Comparison of ENCODE assay signal across 22 cellular contexts in genomic region chr3:12437861-12438260, GRCh38.
"Had no signal": no experiment of that assay in that cellular context is flagged by ENCODE, and none has a peak within 500 bp of the region (broad histone marks: within the 10 kb centered on the region; RNA-seq: fewer than 3 reads in every experiment).

No MANE protein-coding gene starts in this region.

- ATAC-seq: activated CD4-positive, alpha-beta T cell treated with anti-CD3 and anti-CD28 coated beads for 36 hours; Right ventricle myocardium inferior; T-cell had no signal

- H3K4me3 ChIP-seq: K562, SK-N-MC had no signal

- H3K9me3 Mint-ChIP-seq: activated CD4-positive, alpha-beta memory T cell treated with anti-CD3 and anti-CD28 coated beads, Interleukin-2, amount 10 ng/mL, durations not matched to agents 7 days and 5 days; activated naive CD4-positive, alpha-beta T cell treated with anti-CD3 and anti-CD28 coated beads, Interleukin-2, amount 10 ng/mL, durations not matched to agents 7 days and 5 days; activated naive CD8-positive, alpha-beta T cell treated with anti-CD3 and anti-CD28 coated beads for 36 hours; activated T-helper 2 cell treated with anti-CD3 and anti-CD28 coated beads, Interferon-gamma antibody, Interleukin-2, Interleukin-4, amounts not matched to agents 10 μg/mL and 5 μg/mL and 100 μg/mL, durations not matched to agents 14 hours and 24 hours and 36 hours; T-cell had no signal

- DNase-seq: activated CD4-positive, alpha-beta memory T cell treated with anti-CD3 and anti-CD28 coated beads, Interleukin-2, amount 10 ng/mL, durations not matched to agents 7 days and 5 days; activated CD4-positive, alpha-beta T cell treated with anti-CD3 and anti-CD28 coated beads for 36 hours; activated CD4-positive, alpha-beta T cell treated with anti-CD3 and anti-CD28 coated beads, Interleukin-2, amount 50 U/mL, for 1 hour; activated gamma-delta T cell treated with Interleukin-2 at 50 U/mL for 16 hours; activated naive CD4-positive, alpha-beta T cell treated with anti-CD3 and anti-CD28 coated beads, Interleukin-2, amount 10 ng/mL, durations not matched to agents 7 days and 5 days; activated naive CD8-positive, alpha-beta T cell treated with anti-CD3 and anti-CD28 coated beads for 36 hours; activated T-cell treated with anti-CD3 and anti-CD28 coated beads for 4 hours; brain microvascular endothelial cell; Kasumi-1; NCI-H1105 treated with DMSO at 0.1 percent for 48 hours; NCI-H1436 treated with DMSO at 0.1 percent for 48 hours; NCI-H187; NCI-H2081; NCI-H510A treated with DMSO at 0.1 percent for 48 hours; RPMI8226; T-cell; T-helper 2 cell; WERI-Rb-1 had no signal

- H3K27ac Mint-ChIP-seq: activated CD4-positive, alpha-beta memory T cell treated with anti-CD3 and anti-CD28 coated beads, Interleukin-2, amount 10 ng/mL, durations not matched to agents 7 days and 5 days; activated CD4-positive, alpha-beta T cell treated with anti-CD3 and anti-CD28 coated beads for 36 hours; activated naive CD4-positive, alpha-beta T cell treated with anti-CD3 and anti-CD28 coated beads, Interleukin-2, amount 10 ng/mL, durations not matched to agents 7 days and 5 days; activated naive CD8-positive, alpha-beta T cell treated with anti-CD3 and anti-CD28 coated beads for 36 hours; activated T-helper 2 cell treated with anti-CD3 and anti-CD28 coated beads, Interferon-gamma antibody, Interleukin-2, Interleukin-4, amounts not matched to agents 10 μg/mL and 5 μg/mL and 100 μg/mL, durations not matched to agents 14 hours and 24 hours and 36 hours; T-cell had no signal

- H3K36me3 Mint-ChIP-seq: activated naive CD4-positive, alpha-beta T cell treated with anti-CD3 and anti-CD28 coated beads, Interleukin-2, amount 10 ng/mL, durations not matched to agents 7 days and 5 days; activated naive CD8-positive, alpha-beta T cell treated with anti-CD3 and anti-CD28 coated beads for 36 hours; T-cell had no signal

- H3K27me3 ChIP-seq: brain microvascular endothelial cell had no signal

- H3K4me3 Mint-ChIP-seq: activated CD4-positive, alpha-beta memory T cell treated with anti-CD3 and anti-CD28 coated beads, Interleukin-2, amount 10 ng/mL, durations not matched to agents 7 days and 5 days; activated CD4-positive, alpha-beta T cell treated with anti-CD3 and anti-CD28 coated beads for 36 hours; activated naive CD4-positive, alpha-beta T cell treated with anti-CD3 and anti-CD28 coated beads, Interleukin-2, amount 10 ng/mL, durations not matched to agents 7 days and 5 days; activated naive CD8-positive, alpha-beta T cell treated with anti-CD3 and anti-CD28 coated beads for 36 hours; T-cell had no signal

- H3K27me3 Mint-ChIP-seq: activated naive CD8-positive, alpha-beta T cell treated with anti-CD3 and anti-CD28 coated beads for 36 hours had no signal

- H3K36me3 ChIP-seq: brain microvascular endothelial cell, WERI-Rb-1 had no signal

- H3K4me1 Mint-ChIP-seq: activated CD4-positive, alpha-beta memory T cell treated with anti-CD3 and anti-CD28 coated beads, Interleukin-2, amount 10 ng/mL, durations not matched to agents 7 days and 5 days; activated CD4-positive, alpha-beta T cell treated with anti-CD3 and anti-CD28 coated beads for 36 hours; activated naive CD4-positive, alpha-beta T cell treated with anti-CD3 and anti-CD28 coated beads, Interleukin-2, amount 10 ng/mL, durations not matched to agents 7 days and 5 days; activated naive CD8-positive, alpha-beta T cell treated with anti-CD3 and anti-CD28 coated beads for 36 hours; T-cell had no signal

- H3K27ac ChIP-seq: brain microvascular endothelial cell, SK-N-MC, WERI-Rb-1 had no signal
